In genomic region chrX:139920306-139920705, GRCh38 we compare ENCODE assay signal across 25 cellular contexts. TPM values are rescaled to one million over a fixed set of nuclear protein-coding genes. Genes with fewer than 3 reads are reported as not detected.
"Had no signal": no experiment of that assay in that cellular context is flagged by ENCODE, and none has a peak within 500 bp of the region (broad histone marks: within the 10 kb centered on the region; RNA-seq: fewer than 3 reads in every experiment).

No MANE protein-coding gene starts in this region.

- H3K27me3 Mint-ChIP-seq: activated CD4-positive, alpha-beta T cell treated with anti-CD3 and anti-CD28 coated beads, Interleukin-2, amount 10 ng/mL, durations not matched to agents 24 days and 14 days; activated CD8-positive, alpha-beta memory T cell treated with anti-CD3 and anti-CD28 coated beads, Interleukin-2, amount 10 ng/mL, durations not matched to agents 7 days and 5 days; activated naive CD4-positive, alpha-beta T cell treated with anti-CD3 and anti-CD28 coated beads, Interleukin-2, amount 10 ng/mL, durations not matched to agents 7 days and 5 days had no signal

- H3K4me1 ChIP-seq: ascending aorta, body of pancreas had no signal

- DNase-seq: activated CD4-positive, alpha-beta T cell treated with anti-CD3 and anti-CD28 coated beads, Interleukin-2, amount 10 ng/mL, durations not matched to agents 24 days and 14 days; activated CD4-positive, alpha-beta T cell treated with anti-CD3 and anti-CD28 coated beads, Interleukin-2, amount 50 U/mL, for 48 hours; activated CD4-positive, CD25-positive, alpha-beta regulatory T cell treated with anti-CD3 and anti-CD28 coated beads, Interleukin-2, amount 50 U/mL, for 72 hours; activated CD8-positive, alpha-beta memory T cell treated with anti-CD3 and anti-CD28 coated beads, Interleukin-2, amount 10 ng/mL, durations not matched to agents 7 days and 5 days; activated gamma-delta T cell treated with Interleukin-2 at 50 U/mL for 16 hours; activated naive CD4-positive, alpha-beta T cell treated with anti-CD3 and anti-CD28 coated beads, Interleukin-2, amount 10 ng/mL, durations not matched to agents 7 days and 5 days; activated T-cell treated with anti-CD3 and anti-CD28 coated beads, Interleukin-2, amount 50 U/mL, for 4 hours; amniotic stem cell; body of pancreas; central memory CD4-positive, alpha-beta T cell; Karpas-422; MM.1S; NCI-H1105; NCI-H1436 treated with DMSO at 0.1 percent for 48 hours; NCI-H187; NCI-H2081; NCI-H524; PC-3; SHP77 had no signal

- H3K9me3 ChIP-seq: ascending aorta, body of pancreas had no signal

- H3K36me3 ChIP-seq: ascending aorta had no signal

- ATAC-seq: activated CD8-positive, alpha-beta memory T cell treated with anti-CD3 and anti-CD28 coated beads, Interleukin-2, amount 10 ng/mL, durations not matched to agents 7 days and 5 days; activated T-cell treated with anti-CD3 and anti-CD28 coated beads, Interleukin-2, amount 50 U/mL, for 4 hours; body of pancreas; PC-3; WTC11 had no signal

- H3K4me3 Mint-ChIP-seq: activated CD4-positive, alpha-beta T cell treated with anti-CD3 and anti-CD28 coated beads, Interleukin-2, amount 10 ng/mL, durations not matched to agents 24 days and 14 days; activated CD8-positive, alpha-beta memory T cell treated with anti-CD3 and anti-CD28 coated beads, Interleukin-2, amount 10 ng/mL, durations not matched to agents 7 days and 5 days; activated naive CD4-positive, alpha-beta T cell treated with anti-CD3 and anti-CD28 coated beads, Interleukin-2, amount 10 ng/mL, durations not matched to agents 7 days and 5 days; activated T-cell treated with anti-CD3 and anti-CD28 coated beads, Interleukin-2, amount 50 U/mL, for 4 hours; T-helper 1 cell treated with Interleukin-12 subunit alpha and Interleukin-12 subunit beta and Interleukin-4 antibody, amounts not matched to agents 30 μg/mL and 1 μg/mL, for 36 hours; WTC11 had no signal

- H3K27ac ChIP-seq: ascending aorta, body of pancreas had no signal

- H3K36me3 Mint-ChIP-seq: WTC11 had no signal

- H3K9me3 Mint-ChIP-seq: activated CD4-positive, alpha-beta T cell treated with anti-CD3 and anti-CD28 coated beads, Interleukin-2, amount 10 ng/mL, durations not matched to agents 24 days and 14 days; activated naive CD4-positive, alpha-beta T cell treated with anti-CD3 and anti-CD28 coated beads, Interleukin-2, amount 10 ng/mL, durations not matched to agents 7 days and 5 days; activated T-cell treated with anti-CD3 and anti-CD28 coated beads, Interleukin-2, amount 50 U/mL, for 4 hours; activated T-helper 2 cell treated with anti-CD3 and anti-CD28 coated beads, Interferon-gamma antibody, Interleukin-2, Interleukin-4, amounts not matched to agents 10 μg/mL and 5 μg/mL and 100 μg/mL, durations not matched to agents 14 hours and 24 hours and 36 hours; T-helper 1 cell treated with Interleukin-12 subunit alpha and Interleukin-12 subunit beta and Interleukin-4 antibody, amounts not matched to agents 30 μg/mL and 1 μg/mL, for 36 hours; WTC11 had no signal

- H3K27ac Mint-ChIP-seq: activated CD4-positive, alpha-beta T cell treated with anti-CD3 and anti-CD28 coated beads, Interleukin-2, amount 10 ng/mL, durations not matched to agents 24 days and 14 days; activated CD8-positive, alpha-beta memory T cell treated with anti-CD3 and anti-CD28 coated beads, Interleukin-2, amount 10 ng/mL, durations not matched to agents 7 days and 5 days; activated naive CD4-positive, alpha-beta T cell treated with anti-CD3 and anti-CD28 coated beads, Interleukin-2, amount 10 ng/mL, durations not matched to agents 7 days and 5 days; T-helper 1 cell treated with Interleukin-12 subunit alpha and Interleukin-12 subunit beta and Interleukin-4 antibody, amounts not matched to agents 30 μg/mL and 1 μg/mL, for 36 hours had no signal

- H3K27me3 ChIP-seq: ascending aorta, body of pancreas had no signal

- H3K4me3 ChIP-seq: ascending aorta, body of pancreas had no signal

RNA-seq across cellular contexts. Expression of gene CXorf66, which starts 45.0 kb away (rescaled TPM):
- total RNA-seq: activated CD4-positive, alpha-beta T cell treated with anti-CD3 and anti-CD28 coated beads, Interleukin-2, amount 10 ng/mL, durations not matched to agents 24 days and 14 days; activated CD8-positive, alpha-beta memory T cell treated with anti-CD3 and anti-CD28 coated beads, Interleukin-2, amount 10 ng/mL, durations not matched to agents 7 days and 5 days; activated T-cell treated with anti-CD3 and anti-CD28 coated beads, Interleukin-2, amount 50 U/mL, for 4 hours; activated T-helper 2 cell treated with anti-CD3 and anti-CD28 coated beads, Interferon-gamma antibody, Interleukin-2, Interleukin-4, amounts not matched to agents 10 μg/mL and 5 μg/mL and 100 μg/mL, durations not matched to agents 14 hours and 24 hours and 36 hours; ascending aorta; body of pancreas; bronchial epithelial cell; PC-3; SK-MEL-5; WTC11 had no signal
